ENCODE assay signal across 11 cellular contexts in genomic region chr6:37308084-37308817, GRCh38. TPM values are rescaled to one million over a fixed set of nuclear protein-coding genes. Genes with fewer than 3 reads are reported as not detected.
DNase-seq lines count a peak whose midpoint lies in the region; ATAC-seq and TF ChIP-seq lines count a peak whose summit lies in the region.
"Had no signal": no experiment of that assay in that cellular context is flagged by ENCODE, and none has a peak within 500 bp of the region (broad histone marks: within the 10 kb centered on the region; RNA-seq: fewer than 3 reads in every experiment).

No MANE protein-coding gene starts in this region.

- peak overlapping the region; percentile 43 for H3K4me2 ChIP-seq in hepatocyte

- H3K9me3 ChIP-seq in hepatocyte (ENCODE audit: low read depth) (no peaks in the 10 kb centered on the region), vagina (no peaks in the 10 kb centered on the region)
- H3K9me3 ChIP-seq: neutrophil had no signal

- H3K27me3 ChIP-seq in hepatocyte (no peaks in the 10 kb centered on the region), vagina (no peaks in the 10 kb centered on the region)
- H3K27me3 ChIP-seq: neutrophil had no signal

- H3K4me3 ChIP-seq in hepatocyte (no peak overlapping the region), vagina (no peak overlapping the region)

- DNase-seq in Right ventricle myocardium superior: no peak
- no peak for DNase-seq in cardiac septum (ENCODE audit: low spot score)
- DNase-seq in SHP77 treated with DMSO at 0.1 percent for 48 hours (lab: John Stamatoyannopoulos, UW): peak; percentile 35
- peak; percentile 52 for DNase-seq in hepatocyte (ENCODE audit: low spot score)
- no peak for DNase-seq in vagina (ENCODE audit: extremely low spot score in 2 of 2)
- no peak for DNase-seq in stimulated activated naive CD4-positive, alpha-beta T cell (lab: John Stamatoyannopoulos, UW)
- DNase-seq: activated effector memory CD4-positive, alpha-beta T cell treated with anti-CD3 and anti-CD28 coated beads, Interleukin-2, amount 50 U/mL, for 16 hours; Karpas-422 had no signal

- H3K27ac ChIP-seq in hepatocyte (peak overlapping the region; percentile 3), vagina (peak overlapping the region; percentile 24)
- H3K27ac ChIP-seq: neutrophil had no signal

- peak; percentile 48 for ATAC-seq in Right ventricle myocardium superior (ENCODE audit: poor library complexity)
- ATAC-seq in HG03139 (IDR thresholded peaks at IDR 0.05; ENCODE audit: unreplicated experiment): no peak
- no peak for ATAC-seq in GM18505 (IDR thresholded peaks at IDR 0.05; ENCODE audit: unreplicated experiment)

- H3K36me3 ChIP-seq in hepatocyte (replicated peaks; ENCODE audit: insufficient read depth, low read depth): no peaks in the 10 kb centered on the region
- H3K36me3 ChIP-seq in vagina: peaks cover 0 to 8% of the 10 kb centered on the region in 2 donors

- no peaks in the 10 kb centered on the region for H3K79me2 ChIP-seq in hepatocyte

- H4K20me1 ChIP-seq in hepatocyte (ENCODE audit: insufficient read depth, poor library complexity, severe bottlenecking): no peaks in the 10 kb centered on the region

- WGBS in hepatocyte (ENCODE audit: low lambda C conversion rate, missing lambda C conversion rate): 55% methylated on average over 5 of the region's 5 CpGs

- TF ChIP-seq POLR2A in vagina (IDR thresholded peaks at IDR 0.05): no peak
- no peak for TF ChIP-seq POLR2A in GM18505 (IDR thresholded peaks at IDR 0.05; ENCODE audit: borderline replicate concordance, extremely low read depth, insufficient read depth, insufficient read length)

- no peak overlapping the region for H2AFZ ChIP-seq in hepatocyte

- intact Hi-C loops in Right ventricle myocardium superior (cut with DNase I) (no loop called here), cardiac septum (cut with DNase I) (no loop called here), vagina (cut with DNase I) (no loop called here)

- no peak for TF ChIP-seq CTCF in hepatocyte (IDR thresholded peaks at IDR 0.05; ENCODE audit: poor library complexity)
- TF ChIP-seq CTCF in vagina (IDR thresholded peaks at IDR 0.05): no peak

- H3K4me1 ChIP-seq in hepatocyte (ENCODE audit: insufficient read depth): peaks cover 23% of the 10 kb centered on the region
- H3K4me1 ChIP-seq in vagina: peaks cover 16% of the 10 kb centered on the region

- no peaks in the 10 kb centered on the region for H3K9me2 ChIP-seq in hepatocyte (replicated peaks; ENCODE audit: insufficient read depth)

RNA-seq across cellular contexts. Expression of gene RNF8, which starts 45.5 kb away (rescaled TPM):
- total RNA-seq in Right ventricle myocardium superior (14.9 TPM), cardiac septum (13.2 TPM), hepatocyte (25.1 and 30.6 TPM in 2 replicates), vagina (15.0 TPM)
- 24.4 and 30.8 TPM in 2 replicates for polyA plus RNA-seq in hepatocyte

RNA-seq across cellular contexts. Expression of gene TMEM217, which starts 50.3 kb away (rescaled TPM):
- total RNA-seq in Right ventricle myocardium superior (not detected), cardiac septum (1.0 TPM), hepatocyte (0.87 and 2.7 TPM in 2 replicates), vagina (not detected)
- polyA plus RNA-seq in hepatocyte: 2.1 and 4.8 TPM in 2 replicates

RNA-seq across cellular contexts. Expression of gene TBC1D22B, which starts 50.7 kb away (rescaled TPM):
- total RNA-seq in Right ventricle myocardium superior: 5.6 TPM
- total RNA-seq in cardiac septum: 9.1 TPM
- total RNA-seq in hepatocyte: 8.2 and 9.0 TPM in 2 replicates
- 5.2 and 8.9 TPM in 2 replicates for polyA plus RNA-seq in hepatocyte
- 12.5 TPM for total RNA-seq in vagina

Comparison
In these comparisons a context has a peak if more than half of its experiments do, and no peak if none do; other contexts are left out.
1. DNase-seq: peak in SHP77 treated with DMSO at 0.1 percent for 48 hours (single experiment) and hepatocyte (single experiment); none in Right ventricle myocardium superior (single experiment), cardiac septum (single experiment), vagina (0 of 2) and stimulated activated naive CD4-positive, alpha-beta T cell (0 of 6).